10 cellular contexts compared by ENCODE assay signal in genomic region chr3:42101048-42101447, GRCh38. TPM values are rescaled to one million over a fixed set of nuclear protein-coding genes. Genes with fewer than 3 reads are reported as not detected.
DNase-seq lines count a peak whose midpoint lies in the region; ATAC-seq and TF ChIP-seq lines count a peak whose summit lies in the region.
"Had no signal": no experiment of that assay in that cellular context is flagged by ENCODE, and none has a peak within 500 bp of the region (broad histone marks: within the 10 kb centered on the region; RNA-seq: fewer than 3 reads in every experiment).

No MANE protein-coding gene starts in this region.

- TF ChIP-seq CTCF in epithelial cell of proximal tubule (conservative IDR thresholded peaks at IDR 0.05; ENCODE audit: low read depth, low read length) = no peak
- no peak for TF ChIP-seq CTCF in upper lobe of right lung (IDR thresholded peaks at IDR 0.05)
- no peak for TF ChIP-seq CTCF in nephron progenitor cell (IDR thresholded peaks at IDR 0.05)
- TF ChIP-seq CTCF in endodermal cell (conservative IDR thresholded peaks at IDR 0.05) = no peak

- H2BK5ac ChIP-seq in mesenchymal stem cell (ENCODE audit: low read depth, low read length, poor library complexity, severe bottlenecking) = no peak overlapping the region

- no peak overlapping the region for H2AFZ ChIP-seq in mesenchymal stem cell (ENCODE audit: low read depth, low read length)

- H2AK5ac ChIP-seq in mesenchymal stem cell (ENCODE audit: low read length, severe bottlenecking) = peak overlapping the region; percentile 5

- no peak overlapping the region for H3K23ac ChIP-seq in mesenchymal stem cell (ENCODE audit: low read length in 2 of 2)

- H4K91ac ChIP-seq in mesenchymal stem cell (ENCODE audit: low read length) = no peak overlapping the region

- H3K36me3 ChIP-seq in mesenchymal stem cell (ENCODE audit: control insufficient read depth in 1 of 2, insufficient read depth in 2 of 2, low read depth in 1 of 2, low read length in 2 of 2) (peaks cover 10 to 20% of the 10 kb centered on the region in 2 experiments), upper lobe of right lung (peaks cover 5% of the 10 kb centered on the region), endodermal cell (ENCODE audit: control insufficient read depth, insufficient read depth, low read length) (peaks cover 15% of the 10 kb centered on the region)

- H3K4me3 Mint-ChIP-seq in nephron progenitor cell = no peak overlapping the region
- no peak overlapping the region for H3K4me3 Mint-ChIP-seq in endodermal cell
- H3K4me3 Mint-ChIP-seq: activated naive CD4-positive, alpha-beta T cell treated with anti-CD3 and anti-CD28 coated beads, Interleukin-2, amount 50 U/mL, for 24 hours; immature natural killer cell had no signal

- H3K9ac ChIP-seq in mesenchymal stem cell (ENCODE audit: low read length) (peak overlapping the region; percentile 64), endodermal cell (ENCODE audit: extremely low read depth, low read length, poor library complexity, severe bottlenecking) (no peak overlapping the region)

- peak overlapping the region in 1 of 2 experiments; percentile 37 for H3K18ac ChIP-seq in mesenchymal stem cell (ENCODE audit: low read depth in 1 of 2, low read length in 2 of 2)

- H4K8ac ChIP-seq in mesenchymal stem cell (ENCODE audit: low read length) = no peak overlapping the region

- WGBS in mesenchymal stem cell = 70% methylated on average over 4 of the region's 4 CpGs
- 95% methylated on average over 4 of the region's 4 CpGs for WGBS in endodermal cell (ENCODE audit: insufficient coverage in 1 of 2, insufficient read length in 1 of 2), 2 experiments

- no peaks in the 10 kb centered on the region for H3K27me3 Mint-ChIP-seq in nephron progenitor cell (ENCODE audit: low read depth, poor library complexity)
- H3K27me3 Mint-ChIP-seq in endodermal cell (ENCODE audit: insufficient read depth) = no peaks in the 10 kb centered on the region
- H3K27me3 Mint-ChIP-seq: activated naive CD4-positive, alpha-beta T cell treated with anti-CD3 and anti-CD28 coated beads, Interleukin-2, amount 50 U/mL, for 24 hours had no signal

- H3K27me3 ChIP-seq in mesenchymal stem cell (ENCODE audit: control insufficient read depth in 1 of 2, insufficient read depth in 1 of 2, low read length in 2 of 2) = no peaks in the 10 kb centered on the region
- H3K27me3 ChIP-seq in upper lobe of right lung = no peaks in the 10 kb centered on the region
- no peaks in the 10 kb centered on the region for H3K27me3 ChIP-seq in endodermal cell (ENCODE audit: control insufficient read depth, insufficient read depth, low read length, poor library complexity, severe bottlenecking)

- H3K4ac ChIP-seq in mesenchymal stem cell (ENCODE audit: low read depth in 1 of 2, low read length in 2 of 2) = no peak overlapping the region

- H3K4me3 ChIP-seq in epithelial cell of proximal tubule (ENCODE audit: low read depth, low read length) = no peak overlapping the region
- no peak overlapping the region for H3K4me3 ChIP-seq in mesenchymal stem cell (ENCODE audit: insufficient read depth in 1 of 2, low read depth in 1 of 2, low read length in 2 of 2)
- no peak overlapping the region for H3K4me3 ChIP-seq in upper lobe of right lung
- no peak overlapping the region for H3K4me3 ChIP-seq in endodermal cell (ENCODE audit: low read length)

- peak overlapping the region; percentile 21 to 52 for H2BK12ac ChIP-seq in mesenchymal stem cell (ENCODE audit: low read length in 2 of 2)

- DNase-seq in MV-4-11 (lab: John Stamatoyannopoulos, UW) (peak; percentile 70), epithelial cell of proximal tubule (ENCODE audit: low read depth) (peak; percentile 57), mesenchymal stem cell (peak; percentile 84), upper lobe of right lung (no peak), NCI-H1105 (lab: John Stamatoyannopoulos, UW) (no peak), nephron progenitor cell (no peak), endodermal cell (no peak)
- DNase-seq: immature natural killer cell, NCI-H510A treated with DMSO at 0.1 percent for 48 hours had no signal

- no peak overlapping the region for H2BK120ac ChIP-seq in mesenchymal stem cell (ENCODE audit: low read depth, low read length)

- no peak overlapping the region for H3K14ac ChIP-seq in mesenchymal stem cell (ENCODE audit: low read length in 2 of 2)

- H3K4me1 Mint-ChIP-seq in nephron progenitor cell (peaks cover 49% of the 10 kb centered on the region), endodermal cell (peaks cover 2% of the 10 kb centered on the region)

- H2BK15ac ChIP-seq in mesenchymal stem cell (ENCODE audit: low read depth, poor library complexity, severe bottlenecking) = no peak overlapping the region

- H3K4me2 ChIP-seq in mesenchymal stem cell (ENCODE audit: low read length, poor library complexity, severe bottlenecking) = no peak overlapping the region

- peaks cover 36% of the 10 kb centered on the region for H3K36me3 Mint-ChIP-seq in nephron progenitor cell (ENCODE audit: low read depth)
- peaks cover 29% of the 10 kb centered on the region for H3K36me3 Mint-ChIP-seq in endodermal cell (ENCODE audit: low read depth)

- peak; percentile 85 for ATAC-seq in upper lobe of right lung

- H3K79me1 ChIP-seq in mesenchymal stem cell (replicated peaks; ENCODE audit: low read length, poor library complexity, severe bottlenecking) = peaks cover 26% of the 10 kb centered on the region

- peak overlapping the region; percentile 50 for H3K27ac ChIP-seq in mesenchymal stem cell (ENCODE audit: low read length, poor library complexity, severe bottlenecking)
- peak overlapping the region; percentile 67 for H3K27ac ChIP-seq in upper lobe of right lung
- H3K27ac ChIP-seq in endodermal cell (ENCODE audit: low read depth, low read length) = no peak overlapping the region

- H3K9me3 Mint-ChIP-seq in nephron progenitor cell = peaks cover 32% of the 10 kb centered on the region
- peaks cover 23% of the 10 kb centered on the region for H3K9me3 Mint-ChIP-seq in endodermal cell
- H3K9me3 Mint-ChIP-seq: activated naive CD4-positive, alpha-beta T cell treated with anti-CD3 and anti-CD28 coated beads, Interleukin-2, amount 50 U/mL, for 24 hours; immature natural killer cell had no signal

- H3K4me1 ChIP-seq in mesenchymal stem cell (ENCODE audit: control insufficient read depth, insufficient read depth, low read depth, low read length) (peaks cover 8% of the 10 kb centered on the region), upper lobe of right lung (peaks cover 48% of the 10 kb centered on the region), endodermal cell (ENCODE audit: control insufficient read depth, insufficient read depth, low read length) (peaks cover 2% of the 10 kb centered on the region)

- H3K9me3 ChIP-seq in mesenchymal stem cell (ENCODE audit: control insufficient read depth, low read length) = no peaks in the 10 kb centered on the region
- no peaks in the 10 kb centered on the region for H3K9me3 ChIP-seq in upper lobe of right lung
- peaks cover 5% of the 10 kb centered on the region for H3K9me3 ChIP-seq in endodermal cell (ENCODE audit: control insufficient read depth, low read length)

- H3K27ac Mint-ChIP-seq in nephron progenitor cell (no peak overlapping the region), endodermal cell (no peak overlapping the region)
- H3K27ac Mint-ChIP-seq: activated naive CD4-positive, alpha-beta T cell treated with anti-CD3 and anti-CD28 coated beads, Interleukin-2, amount 50 U/mL, for 24 hours; immature natural killer cell had no signal

- intact Hi-C loops in upper lobe of right lung (cut with DNase I) = no loop called here

RNA-seq across cellular contexts. Expression of gene TRAK1, which starts 9.9 kb away (rescaled TPM):
- total RNA-seq in epithelial cell of proximal tubule = 22.4 and 23.8 TPM in 2 replicates
- 15.5 TPM for polyA plus RNA-seq in mesenchymal stem cell (2013, experiment 1 of 2)
- 15.9 TPM for polyA plus RNA-seq in mesenchymal stem cell (2013, experiment 2 of 2)
- total RNA-seq in upper lobe of right lung = 49.6 TPM
- 10 to 100 TPM; 29.8 to 31.0 TPM for total RNA-seq in endodermal cell
- polyA plus RNA-seq in endodermal cell (2013, experiment 1 of 2) = 44.2 TPM
- polyA plus RNA-seq in endodermal cell (2013, experiment 2 of 2) = 40.5 TPM

Comparison
In these comparisons a context has a peak if more than half of its experiments do, and no peak if none do; other contexts are left out.
1. DNase-seq: peak in MV-4-11 (single experiment), epithelial cell of proximal tubule (single experiment) and mesenchymal stem cell (single experiment); none in upper lobe of right lung (single experiment), NCI-H1105 (single experiment), nephron progenitor cell (single experiment) and endodermal cell (single experiment).